ENCODE assay signal across 16 cellular contexts in genomic region chr11:66324626-66325025, GRCh38. TPM values are rescaled to one million over a fixed set of nuclear protein-coding genes. Genes with fewer than 3 reads are reported as not detected.
DNase-seq lines count a peak whose midpoint lies in the region; ATAC-seq and TF ChIP-seq lines count a peak whose summit lies in the region.
"Had no signal": no experiment of that assay in that cellular context is flagged by ENCODE, and none has a peak within 500 bp of the region (broad histone marks: within the 10 kb centered on the region; RNA-seq: fewer than 3 reads in every experiment).

No MANE protein-coding gene starts in this region.

- DNase-seq in EH (ENCODE audit: low read depth): peak; percentile 78
- peak; percentile 70 for DNase-seq in fibroblast of gingiva (ENCODE audit: low read depth)
- DNase-seq in osteocyte (ENCODE audit: extremely low spot score, unreplicated experiment): no peak
- no peak for DNase-seq in nucleus accumbens (lab: John Stamatoyannopoulos, UW)
- DNase-seq: DMS153, head of caudate nucleus, left ventricle myocardium inferior, MG63 had no signal

- no peaks in the 10 kb centered on the region for H3K36me3 ChIP-seq in KOPT-K1 (ENCODE audit: insufficient read depth, low read length)
- H3K36me3 ChIP-seq: left ventricle myocardium inferior, MG63, ovary, thoracic aorta had no signal

- no peak for TF ChIP-seq CTCF in osteocyte (IDR thresholded peaks at IDR 0.05)

- H3K4me3 Mint-ChIP-seq in osteocyte (ENCODE audit: unreplicated experiment): no peak overlapping the region
- H3K4me3 Mint-ChIP-seq: activated T-helper 17 cell treated with anti-CD3 and anti-CD28 coated beads, Interleukin-2, amount 50 U/mL, for 72 hours had no signal

- H3K27ac Mint-ChIP-seq in osteocyte (ENCODE audit: unreplicated experiment): peak overlapping the region; percentile 90
- H3K27ac Mint-ChIP-seq: activated T-helper 17 cell treated with anti-CD3 and anti-CD28 coated beads, Interleukin-2, amount 50 U/mL, for 72 hours had no signal

- peak overlapping the region; percentile 92 for H3K27ac ChIP-seq in KOPT-K1 (ENCODE audit: low read depth, low read length, poor library complexity, severe bottlenecking)
- H3K27ac ChIP-seq: ovary, thoracic aorta had no signal

- no peak for ATAC-seq in GM18868 (IDR thresholded peaks at IDR 0.05; ENCODE audit: unreplicated experiment)
- ATAC-seq in HG02759 (IDR thresholded peaks at IDR 0.05; ENCODE audit: unreplicated experiment): no peak
- ATAC-seq: activated CD4-positive, CD25-positive, alpha-beta regulatory T cell treated with anti-CD3 and anti-CD28 coated beads, Interleukin-2, amount 50 U/mL, for 24 hours; activated T-helper 17 cell treated with anti-CD3 and anti-CD28 coated beads, Interleukin-2, amount 50 U/mL, for 72 hours had no signal

- H3K27me3 Mint-ChIP-seq in osteocyte (ENCODE audit: unreplicated experiment): no peaks in the 10 kb centered on the region
- H3K27me3 Mint-ChIP-seq: activated T-helper 17 cell treated with anti-CD3 and anti-CD28 coated beads, Interleukin-2, amount 50 U/mL, for 72 hours had no signal

- H3K36me3 Mint-ChIP-seq in osteocyte (ENCODE audit: unreplicated experiment): no peaks in the 10 kb centered on the region

- peaks cover 70% of the 10 kb centered on the region for H3K4me1 Mint-ChIP-seq in osteocyte (ENCODE audit: unreplicated experiment)

- H3K9me3 ChIP-seq in KOPT-K1 (ENCODE audit: insufficient read depth, low read length, poor library complexity, severe bottlenecking): no peaks in the 10 kb centered on the region
- H3K9me3 ChIP-seq: left ventricle myocardium inferior, ovary, thoracic aorta had no signal

- H3K9me3 Mint-ChIP-seq in osteocyte (ENCODE audit: unreplicated experiment): no peaks in the 10 kb centered on the region
- H3K9me3 Mint-ChIP-seq: activated T-helper 17 cell treated with anti-CD3 and anti-CD28 coated beads, Interleukin-2, amount 50 U/mL, for 72 hours had no signal

RNA-seq across cellular contexts. Expression of gene CD248, which starts 7.8 kb away (rescaled TPM):
- 68.7 and 70.9 TPM in 2 replicates for total RNA-seq in osteocyte
- total RNA-seq: activated T-helper 17 cell treated with anti-CD3 and anti-CD28 coated beads, Interleukin-2, amount 50 U/mL, for 72 hours had no signal

RNA-seq across cellular contexts. Expression of gene RIN1, which starts 11.6 kb away (rescaled TPM):
- total RNA-seq in osteocyte: 21.0 and 23.6 TPM in 2 replicates

RNA-seq across cellular contexts. Expression of gene BRMS1, which starts 20.3 kb away (rescaled TPM):
- 32.3 and 33.4 TPM in 2 replicates for total RNA-seq in osteocyte

RNA-seq across cellular contexts. Expression of gene B4GAT1, which starts 22.8 kb away (rescaled TPM):
- 31.0 and 32.7 TPM in 2 replicates for total RNA-seq in osteocyte

RNA-seq across cellular contexts. Expression of gene TMEM151A, which starts 32.9 kb away (rescaled TPM):
- total RNA-seq in osteocyte: 0.46 and 0.55 TPM in 2 replicates
- total RNA-seq: activated T-helper 17 cell treated with anti-CD3 and anti-CD28 coated beads, Interleukin-2, amount 50 U/mL, for 72 hours; bronchial epithelial cell; left ventricle myocardium inferior had no signal

Comparison
In these comparisons a context has a peak if more than half of its experiments do, and no peak if none do; other contexts are left out.
1. DNase-seq: peak in EH (single experiment) and fibroblast of gingiva (single experiment); none in osteocyte (single experiment) and nucleus accumbens (0 of 56).